In genomic region chr6:158757753-158758090, GRCh38 we compare ENCODE assay signal across 17 cellular contexts.
DNase-seq lines count a peak whose midpoint lies in the region; ATAC-seq and TF ChIP-seq lines count a peak whose summit lies in the region.
"Had no signal": no experiment of that assay in that cellular context is flagged by ENCODE, and none has a peak within 500 bp of the region (broad histone marks: within the 10 kb centered on the region; RNA-seq: fewer than 3 reads in every experiment).

No MANE protein-coding gene starts in this region.

- H3K4me1 ChIP-seq in trophoblast cell (ENCODE audit: control insufficient read depth in 1 of 2, insufficient read depth in 2 of 2, low read length in 2 of 2) (peaks cover 24 to 28% of the 10 kb centered on the region in 2 experiments), gastrocnemius medialis (peaks cover 0 to under 1% of the 10 kb centered on the region in 2 donors)
- H3K4me1 ChIP-seq: breast epithelium had no signal

- H3K4me2 ChIP-seq in trophoblast cell (ENCODE audit: low read length) = no peak overlapping the region

- TF ChIP-seq CTCF in gastrocnemius medialis (IDR thresholded peaks at IDR 0.05 in 4 of 5, conservative IDR thresholded peaks at IDR 0.05 in 1 of 5) = no peak

- H3K27me3 ChIP-seq in trophoblast cell (ENCODE audit: insufficient read depth, low read length) (no peaks in the 10 kb centered on the region), gastrocnemius medialis (no peaks in the 10 kb centered on the region)
- H3K27me3 ChIP-seq: breast epithelium had no signal

- ATAC-seq in central memory CD8-positive, alpha-beta T cell (replicated peaks; ENCODE audit: extremely low read depth, poor library complexity, severe bottlenecking) = no peak
- no peak for ATAC-seq in gastrocnemius medialis

- H3K36me3 ChIP-seq in trophoblast cell (ENCODE audit: control insufficient read depth in 1 of 2, insufficient read depth in 2 of 2, low read length in 2 of 2) (no peaks in the 10 kb centered on the region), gastrocnemius medialis (peaks cover 0 to 13% of the 10 kb centered on the region in 2 donors)
- H3K36me3 ChIP-seq: breast epithelium had no signal

- peak overlapping the region; percentile 11 for H2BK12ac ChIP-seq in trophoblast cell (ENCODE audit: low read length)

- H3K4me3 Mint-ChIP-seq in activated T-cell treated with anti-CD3 and anti-CD28 coated beads, Interleukin-2, amount 50 U/mL, for 24 hours = no peak overlapping the region
- no peak overlapping the region for H3K4me3 Mint-ChIP-seq in central memory CD8-positive, alpha-beta T cell
- H3K4me3 Mint-ChIP-seq: CD14-positive monocyte; dendritic cell treated with granulocyte-macrophage colony-stimulating factor and Interleukin-4, amounts not matched to agents 40 ng/mL and 50 ng/mL, for 4 days had no signal

- CTCF ChIA-PET in HEK293T (lab: Yijun Ruan, JAX) = interaction anchor here (0.6 kb wide), 1 partner anchor 112 kb away, joined by 3 read pairs; no protein-coding TSS in a partner anchor

- H3K27me3 Mint-ChIP-seq in activated T-cell treated with anti-CD3 and anti-CD28 coated beads, Interleukin-2, amount 50 U/mL, for 24 hours = no peaks in the 10 kb centered on the region
- no peaks in the 10 kb centered on the region for H3K27me3 Mint-ChIP-seq in central memory CD8-positive, alpha-beta T cell
- H3K27me3 Mint-ChIP-seq: dendritic cell treated with granulocyte-macrophage colony-stimulating factor and Interleukin-4, amounts not matched to agents 40 ng/mL and 50 ng/mL, for 4 days had no signal

- peaks cover 4% of the 10 kb centered on the region for H3K79me1 ChIP-seq in trophoblast cell (ENCODE audit: low read length)

- WGBS in trophoblast cell (ENCODE audit: extremely low coverage, insufficient coverage, insufficient read length) = no CpG with 5 or more reads among the region's 9 CpGs

- no peaks in the 10 kb centered on the region for H3K4me1 Mint-ChIP-seq in activated T-cell treated with anti-CD3 and anti-CD28 coated beads, Interleukin-2, amount 50 U/mL, for 24 hours (ENCODE audit: low read depth)
- H3K4me1 Mint-ChIP-seq in central memory CD8-positive, alpha-beta T cell = peaks cover 9% of the 10 kb centered on the region

- H3K9me3 ChIP-seq in trophoblast cell (ENCODE audit: insufficient read depth, low read depth, low read length) (no peaks in the 10 kb centered on the region), gastrocnemius medialis (no peaks in the 10 kb centered on the region)
- H3K9me3 ChIP-seq: breast epithelium had no signal

- intact Hi-C loops in gastrocnemius medialis (cut with DNase I; ENCODE audit: low total_unique reads) = no loop called here

- H3K27ac ChIP-seq in trophoblast cell (ENCODE audit: low read depth, low read length) (no peak overlapping the region), gastrocnemius medialis (no peak overlapping the region)
- H3K27ac ChIP-seq: breast epithelium had no signal

- peak overlapping the region; percentile 38 for H4K91ac ChIP-seq in trophoblast cell (ENCODE audit: low read depth, low read length)

- TF ChIP-seq POLR2A in gastrocnemius medialis (IDR thresholded peaks at IDR 0.05) = no peak

- no peak overlapping the region for H2BK5ac ChIP-seq in trophoblast cell (ENCODE audit: low read depth, low read length, poor library complexity)

- peak overlapping the region; percentile 53 for H3K27ac Mint-ChIP-seq in activated T-cell treated with anti-CD3 and anti-CD28 coated beads, Interleukin-2, amount 50 U/mL, for 24 hours
- H3K27ac Mint-ChIP-seq in central memory CD8-positive, alpha-beta T cell (ENCODE audit: low read depth) = peak overlapping the region; percentile 22
- H3K27ac Mint-ChIP-seq: dendritic cell treated with granulocyte-macrophage colony-stimulating factor and Interleukin-4, amounts not matched to agents 40 ng/mL and 50 ng/mL, for 4 days had no signal

- H3K23ac ChIP-seq in trophoblast cell (ENCODE audit: low read length) = no peak overlapping the region

- peak overlapping the region; percentile 44 for H3K18ac ChIP-seq in trophoblast cell (ENCODE audit: low read length)

- no peak for DNase-seq in activated T-cell treated with anti-CD3 and anti-CD28 coated beads, Interleukin-2, amount 50 U/mL, for 24 hours
- DNase-seq in activated T-cell treated with anti-CD3 and anti-CD28 coated beads for 4 hours (no peak), HEK293T (ENCODE audit: extremely low spot score) (no peak), trophoblast cell (peak in 1 of 2 donors; percentile 13), gastrocnemius medialis (no peak), COLO829 (ENCODE audit: low spot score) (no peak), SIG-M5 treated with dmso at 0.1 percent for 504 hours (lab: John Stamatoyannopoulos, UW; ENCODE audit: unreplicated experiment) (no peak)
- DNase-seq in central memory CD8-positive, alpha-beta T cell (ENCODE audit: low spot score in 2 of 2) = no peak
- DNase-seq: ACHN, GF-D8, hippocampal formation, KG1, occipital lobe, SIG-M5 had no signal

- no peak overlapping the region for H3K9ac ChIP-seq in trophoblast cell (ENCODE audit: low read length)

- H4K12ac ChIP-seq in trophoblast cell (ENCODE audit: low read depth, low read length) = no peak overlapping the region

- H2AFZ ChIP-seq in trophoblast cell (ENCODE audit: insufficient read depth, low read length, poor library complexity) = no peak overlapping the region

- no peak overlapping the region for H3K14ac ChIP-seq in trophoblast cell (ENCODE audit: low read length)

- H2BK120ac ChIP-seq in trophoblast cell (ENCODE audit: insufficient read depth, low read length, poor library complexity) = peak overlapping the region; percentile 0

- H3K9me3 Mint-ChIP-seq in activated T-cell treated with anti-CD3 and anti-CD28 coated beads, Interleukin-2, amount 50 U/mL, for 24 hours = no peaks in the 10 kb centered on the region
- H3K9me3 Mint-ChIP-seq in central memory CD8-positive, alpha-beta T cell = no peaks in the 10 kb centered on the region
- H3K9me3 Mint-ChIP-seq: dendritic cell treated with granulocyte-macrophage colony-stimulating factor and Interleukin-4, amounts not matched to agents 40 ng/mL and 50 ng/mL, for 4 days had no signal

- H3K4ac ChIP-seq in trophoblast cell (ENCODE audit: low read depth, low read length) = no peak overlapping the region

- peaks cover 87% of the 10 kb centered on the region for H3K36me3 Mint-ChIP-seq in activated T-cell treated with anti-CD3 and anti-CD28 coated beads, Interleukin-2, amount 50 U/mL, for 24 hours (ENCODE audit: low read depth)
- H3K36me3 Mint-ChIP-seq in central memory CD8-positive, alpha-beta T cell (ENCODE audit: insufficient read depth) = peaks cover 48% of the 10 kb centered on the region

- POLR2A ChIA-PET in HEK293T (lab: Yijun Ruan, JAX) = no interaction called here

- peak overlapping the region; percentile 49 for H4K8ac ChIP-seq in trophoblast cell (ENCODE audit: low read depth, low read length)

- in situ Hi-C loops in gastrocnemius medialis (cut with MboI; ENCODE audit: low sequenced_read_pairs in 4 of 4) = no loop called here

- H3K4me3 ChIP-seq in trophoblast cell (ENCODE audit: low read depth, low read length) (no peak overlapping the region), gastrocnemius medialis (no peak overlapping the region)
- H3K4me3 ChIP-seq: breast epithelium had no signal

- H2AK5ac ChIP-seq in trophoblast cell (ENCODE audit: low read length) = peak overlapping the region; percentile 66

- no peaks in the 10 kb centered on the region for H3K79me2 ChIP-seq in trophoblast cell (ENCODE audit: control insufficient read depth, insufficient read depth, low read length, poor library complexity)

TF ChIP-seq in HEK293T, 16 proteins besides CTCF, POLR2A, EP300 and RAD21:
- no peak for TF ChIP-seq NFRKB (IDR thresholded peaks at IDR 0.05)
- TF ChIP-seq BHLHE40 (IDR thresholded peaks at IDR 0.05; ENCODE audit: borderline replicate concordance) = no peak
- no peak for TF ChIP-seq TARDBP (IDR thresholded peaks at IDR 0.05)
- no peak for TF ChIP-seq ARNT (IDR thresholded peaks at IDR 0.05)
- TF ChIP-seq SUZ12 (IDR thresholded peaks at IDR 0.05) = no peak
- no peak for TF ChIP-seq CTBP1 (IDR thresholded peaks at IDR 0.05; ENCODE audit: borderline replicate concordance)
- TF ChIP-seq L3MBTL2 (conservative IDR thresholded peaks at IDR 0.05) = peak; percentile 40
- TF ChIP-seq LEF1 (IDR thresholded peaks at IDR 0.05; ENCODE audit: borderline replicate concordance) = no peak
- TF ChIP-seq, protein P1, sequence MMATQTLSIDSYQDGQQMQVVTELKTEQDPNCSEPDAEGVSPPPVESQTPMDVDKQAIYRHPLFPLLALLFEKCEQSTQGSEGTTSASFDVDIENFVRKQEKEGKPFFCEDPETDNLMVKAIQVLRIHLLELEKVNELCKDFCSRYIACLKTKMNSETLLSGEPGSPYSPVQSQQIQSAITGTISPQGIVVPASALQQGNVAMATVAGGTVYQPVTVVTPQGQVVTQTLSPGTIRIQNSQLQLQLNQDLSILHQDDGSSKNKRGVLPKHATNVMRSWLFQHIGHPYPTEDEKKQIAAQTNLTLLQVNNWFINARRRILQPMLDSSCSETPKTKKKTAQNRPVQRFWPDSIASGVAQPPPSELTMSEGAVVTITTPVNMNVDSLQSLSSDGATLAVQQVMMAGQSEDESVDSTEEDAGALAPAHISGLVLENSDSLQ (IDR thresholded peaks at IDR 0.05) = no peak
